Comparison of ENCODE assay signal across 16 cellular contexts in the genomic region with DNA sequence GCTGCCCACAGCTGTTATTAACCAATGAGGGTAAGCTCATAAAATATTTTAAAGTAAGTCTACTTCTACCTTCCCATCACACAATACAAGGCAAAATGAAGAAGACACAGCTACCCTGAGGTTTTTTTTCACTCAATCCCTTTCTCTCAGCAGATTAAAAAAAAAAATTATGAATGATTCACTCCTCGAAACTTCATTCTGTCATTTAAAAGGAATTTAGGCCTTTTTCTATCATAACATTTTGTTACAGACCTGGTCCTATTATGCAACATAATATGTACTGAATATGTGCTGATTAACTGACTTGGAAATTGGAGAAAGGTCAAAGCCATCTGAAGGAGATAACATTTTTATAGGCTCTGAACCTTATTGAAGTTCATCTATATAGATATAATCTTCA. TPM values are rescaled to one million over a fixed set of nuclear protein-coding genes. Genes with fewer than 3 reads are reported as not detected.
DNase-seq lines count a peak whose midpoint lies in the region; ATAC-seq and TF ChIP-seq lines count a peak whose summit lies in the region.
"Had no signal": no experiment of that assay in that cellular context is flagged by ENCODE, and none has a peak within 500 bp of the region (broad histone marks: within the 10 kb centered on the region; RNA-seq: fewer than 3 reads in every experiment).

No MANE protein-coding gene starts in this region.

- peak overlapping the region; percentile 68 for H3K9ac ChIP-seq in PC-3 (ENCODE audit: low read length)
- H3K9ac ChIP-seq in endodermal cell (ENCODE audit: extremely low read depth, low read length, poor library complexity, severe bottlenecking): no peak overlapping the region
- H3K9ac ChIP-seq in neural cell (ENCODE audit: low read length): no peak overlapping the region

- BruUV-seq in Calu3 (replicated peaks; lab: Mats Ljungman, UMichigan) (no TSS peak), PC-3 (replicated peaks; lab: Mats Ljungman, UMichigan) (no TSS peak)

- CTCF ChIA-PET in Calu3 (lab: Charles Lee): interaction anchor here (0.6 to 0.8 kb wide), 2 partner anchors 21 to 28 kb away, joined by 3 read pairs; no protein-coding TSS in a partner anchor
- CTCF ChIA-PET in PC-3 (lab: Charles Lee): no interaction called here

- H3K27me3 Mint-ChIP-seq in Calu3 (ENCODE audit: unreplicated experiment) (no peaks in the 10 kb centered on the region), endodermal cell (ENCODE audit: insufficient read depth) (peaks cover 20% of the 10 kb centered on the region)
- no peaks in the 10 kb centered on the region for H3K27me3 Mint-ChIP-seq in activated T-helper 2 cell treated with anti-CD3 and anti-CD28 coated beads, Interferon-gamma antibody, Interleukin-2, Interleukin-4, amounts not matched to agents 10 μg/mL and 5 μg/mL and 100 μg/mL, durations not matched to agents 14 hours and 24 hours and 36 hours (ENCODE audit: low read depth)
- H3K27me3 Mint-ChIP-seq: CD8-positive, alpha-beta memory T cell; stimulated activated naive B cell treated with anti-CD40 and anti-IgM and Interleukin-4, amounts not matched to agents 10 μg/mL and 1 μg/mL and 100 μg/mL, for 72 hours had no signal

- TF ChIP-seq RAD21 in neural cell (conservative IDR thresholded peaks at IDR 0.05): no peak

- H3K4me1 ChIP-seq in PC-3 (ENCODE audit: insufficient read depth, low read length): peaks cover 45% of the 10 kb centered on the region
- peaks cover 9% of the 10 kb centered on the region for H3K4me1 ChIP-seq in endodermal cell (ENCODE audit: control insufficient read depth, insufficient read depth, low read length)

- TF ChIP-seq EP300 in neural cell (conservative IDR thresholded peaks at IDR 0.05; ENCODE audit: poor library complexity, severe bottlenecking): no peak

- H3K9me2 ChIP-seq in PC-3 (replicated peaks; ENCODE audit: low read length) (no peaks in the 10 kb centered on the region), neural cell (ENCODE audit: insufficient read depth, low read length) (no peaks in the 10 kb centered on the region)

- H3K36me3 Mint-ChIP-seq in Calu3 (ENCODE audit: insufficient read depth, unreplicated experiment) (no peaks in the 10 kb centered on the region), endodermal cell (ENCODE audit: low read depth) (no peaks in the 10 kb centered on the region)
- no peaks in the 10 kb centered on the region for H3K36me3 Mint-ChIP-seq in activated T-helper 2 cell treated with anti-CD3 and anti-CD28 coated beads, Interferon-gamma antibody, Interleukin-2, Interleukin-4, amounts not matched to agents 10 μg/mL and 5 μg/mL and 100 μg/mL, durations not matched to agents 14 hours and 24 hours and 36 hours (ENCODE audit: low read depth)
- H3K36me3 Mint-ChIP-seq: CD8-positive, alpha-beta memory T cell; stimulated activated naive B cell treated with anti-CD40 and anti-IgM and Interleukin-4, amounts not matched to agents 10 μg/mL and 1 μg/mL and 100 μg/mL, for 72 hours had no signal

- POLR2A ChIA-PET in PC-3 (lab: Charles Lee; ENCODE audit: unreplicated experiment): no interaction called here

- H3K27ac Mint-ChIP-seq in Calu3 (ENCODE audit: unreplicated experiment): peak overlapping the region; percentile 46
- H3K27ac Mint-ChIP-seq in endodermal cell: peak overlapping the region; percentile 65
- no peak overlapping the region for H3K27ac Mint-ChIP-seq in activated T-helper 2 cell treated with anti-CD3 and anti-CD28 coated beads, Interferon-gamma antibody, Interleukin-2, Interleukin-4, amounts not matched to agents 10 μg/mL and 5 μg/mL and 100 μg/mL, durations not matched to agents 14 hours and 24 hours and 36 hours
- H3K27ac Mint-ChIP-seq: CD8-positive, alpha-beta memory T cell; stimulated activated naive B cell treated with anti-CD40 and anti-IgM and Interleukin-4, amounts not matched to agents 10 μg/mL and 1 μg/mL and 100 μg/mL, for 72 hours had no signal

- H2AFZ ChIP-seq in PC-3 (ENCODE audit: low read length) (no peak overlapping the region), neural cell (ENCODE audit: low read depth, low read length) (no peak overlapping the region)

- H3K27ac ChIP-seq in PC-3 (ENCODE audit: low read length) (peak overlapping the region; percentile 86), endodermal cell (ENCODE audit: low read depth, low read length) (peak overlapping the region; percentile 85), neural cell (ENCODE audit: low read length) (peak overlapping the region; percentile 83)

- H3F3A ChIP-seq in PC-3 (ENCODE audit: low read length, unreplicated experiment): no peaks in the 10 kb centered on the region
- peaks cover 13% of the 10 kb centered on the region for H3F3A ChIP-seq in neural cell (ENCODE audit: insufficient read depth, low read length, poor library complexity, severe bottlenecking)

- intact Hi-C loops in Calu3 (cut with micrococcal nuclease; ENCODE audit: unreplicated experiment): loop anchor here (5.0 kb wide), 1 partner anchor 576 kb away; no protein-coding TSS in a partner anchor
- intact Hi-C loops in PC-3 (cut with micrococcal nuclease): loop anchor here (10.0 kb wide), 1 partner anchor 323 kb away; no protein-coding TSS in a partner anchor
- intact Hi-C loops in activated T-helper 2 cell treated with anti-CD3 and anti-CD28 coated beads, Interferon-gamma antibody, Interleukin-2, Interleukin-4, amounts not matched to agents 10 μg/mL and 5 μg/mL and 100 μg/mL, durations not matched to agents 14 hours and 24 hours and 36 hours (cut with micrococcal nuclease): no loop called here

- H3K9me3 ChIP-seq in PC-3 (ENCODE audit: low read length) (no peaks in the 10 kb centered on the region), endodermal cell (ENCODE audit: control insufficient read depth, low read length) (peaks cover 8% of the 10 kb centered on the region), neural cell (ENCODE audit: low read length) (no peaks in the 10 kb centered on the region)
- H3K9me3 ChIP-seq: HAP-1 had no signal

- H3K4me2 ChIP-seq in PC-3 (ENCODE audit: low read length): peak overlapping the region; percentile 17
- peak overlapping the region; percentile 86 for H3K4me2 ChIP-seq in neural cell (ENCODE audit: low read length)

- ATAC-seq in PC-3: peak; percentile 19; the same call in 1 of the 2 replicates
- ATAC-seq: stimulated activated naive B cell treated with anti-CD40 and anti-IgM and Interleukin-4, amounts not matched to agents 10 μg/mL and 1 μg/mL and 100 μg/mL, for 72 hours had no signal

- peaks cover 47% of the 10 kb centered on the region for H3K4me1 Mint-ChIP-seq in Calu3 (ENCODE audit: low read depth, unreplicated experiment)
- H3K4me1 Mint-ChIP-seq in endodermal cell: peaks cover 60% of the 10 kb centered on the region
- H3K4me1 Mint-ChIP-seq in activated T-helper 2 cell treated with anti-CD3 and anti-CD28 coated beads, Interferon-gamma antibody, Interleukin-2, Interleukin-4, amounts not matched to agents 10 μg/mL and 5 μg/mL and 100 μg/mL, durations not matched to agents 14 hours and 24 hours and 36 hours (ENCODE audit: low read depth): no peaks in the 10 kb centered on the region
- H3K4me1 Mint-ChIP-seq: CD8-positive, alpha-beta memory T cell; stimulated activated naive B cell treated with anti-CD40 and anti-IgM and Interleukin-4, amounts not matched to agents 10 μg/mL and 1 μg/mL and 100 μg/mL, for 72 hours had no signal

- H3K9me3 Mint-ChIP-seq in Calu3 (ENCODE audit: low read depth, unreplicated experiment) (peaks cover 5% of the 10 kb centered on the region), endodermal cell (peaks cover 1% of the 10 kb centered on the region)
- H3K9me3 Mint-ChIP-seq in activated T-helper 2 cell treated with anti-CD3 and anti-CD28 coated beads, Interferon-gamma antibody, Interleukin-2, Interleukin-4, amounts not matched to agents 10 μg/mL and 5 μg/mL and 100 μg/mL, durations not matched to agents 14 hours and 24 hours and 36 hours: no peaks in the 10 kb centered on the region
- H3K9me3 Mint-ChIP-seq: stimulated activated naive B cell treated with anti-CD40 and anti-IgM and Interleukin-4, amounts not matched to agents 10 μg/mL and 1 μg/mL and 100 μg/mL, for 72 hours had no signal

- DNase-seq in Calu3 (no peak), PC-3 (peak; percentile 87), endodermal cell (no peak), D341Med (ENCODE audit: low spot score) (no peak), DMS 273 (lab: John Stamatoyannopoulos, UW; ENCODE audit: unreplicated experiment) (no peak), activated gamma-delta T cell (lab: John Stamatoyannopoulos, UW) (no peak)
- no peak for DNase-seq in activated T-helper 2 cell treated with anti-CD3 and anti-CD28 coated beads, Interferon-gamma antibody, Interleukin-2, Interleukin-4, amounts not matched to agents 10 μg/mL and 5 μg/mL and 100 μg/mL, durations not matched to agents 14 hours and 24 hours and 36 hours (ENCODE audit: low spot score)
- DNase-seq: CD8-positive, alpha-beta memory T cell; NCI-H446 treated with DMSO at 0.1 percent for 48 hours; Right ventricle myocardium superior; stimulated activated CD4-positive, alpha-beta T cell treated with anti-CD3 and anti-CD28 coated beads, Interleukin-1b, Interleukin-23, amount 100 ng/mL, for 48 hours; stimulated activated naive B cell treated with anti-CD40 and anti-IgM and Interleukin-4, amounts not matched to agents 10 μg/mL and 1 μg/mL and 100 μg/mL, for 72 hours had no signal

- H3K27me3 ChIP-seq in PC-3 (ENCODE audit: low read length): no peaks in the 10 kb centered on the region
- no peaks in the 10 kb centered on the region for H3K27me3 ChIP-seq in endodermal cell (ENCODE audit: control insufficient read depth, insufficient read depth, low read length, poor library complexity, severe bottlenecking)
- H3K27me3 ChIP-seq in neural cell (ENCODE audit: insufficient read depth, low read depth, low read length): no peaks in the 10 kb centered on the region

- TF ChIP-seq CTCF in Calu3 (IDR thresholded peaks at IDR 0.05; ENCODE audit: unreplicated experiment): no peak
- TF ChIP-seq CTCF in PC-3 (conservative IDR thresholded peaks at IDR 0.05; ENCODE audit: low read depth, low read length): no peak
- no peak for TF ChIP-seq CTCF in endodermal cell (conservative IDR thresholded peaks at IDR 0.05)
- no peak for TF ChIP-seq CTCF in neural cell (IDR thresholded peaks at IDR 0.05; ENCODE audit: poor library complexity, severe bottlenecking)

- H3K79me2 ChIP-seq in PC-3 (ENCODE audit: low read length): no peaks in the 10 kb centered on the region
- H3K79me2 ChIP-seq in neural cell (replicated peaks; ENCODE audit: insufficient read depth, low read length): no peaks in the 10 kb centered on the region

- H3K4me3 Mint-ChIP-seq in Calu3 (ENCODE audit: low read depth, unreplicated experiment) (no peak overlapping the region), endodermal cell (no peak overlapping the region)
- no peak overlapping the region for H3K4me3 Mint-ChIP-seq in activated T-helper 2 cell treated with anti-CD3 and anti-CD28 coated beads, Interferon-gamma antibody, Interleukin-2, Interleukin-4, amounts not matched to agents 10 μg/mL and 5 μg/mL and 100 μg/mL, durations not matched to agents 14 hours and 24 hours and 36 hours (ENCODE audit: low read depth)
- H3K4me3 Mint-ChIP-seq: CD8-positive, alpha-beta memory T cell; stimulated activated naive B cell treated with anti-CD40 and anti-IgM and Interleukin-4, amounts not matched to agents 10 μg/mL and 1 μg/mL and 100 μg/mL, for 72 hours had no signal

- H4K20me1 ChIP-seq in PC-3 (ENCODE audit: low read length): no peaks in the 10 kb centered on the region
- H4K20me1 ChIP-seq in neural cell (ENCODE audit: insufficient read depth): no peaks in the 10 kb centered on the region

- no peaks in the 10 kb centered on the region for H3K36me3 ChIP-seq in PC-3 (ENCODE audit: low read depth, low read length)
- H3K36me3 ChIP-seq in endodermal cell (ENCODE audit: control insufficient read depth, insufficient read depth, low read length): no peaks in the 10 kb centered on the region
- H3K36me3 ChIP-seq in neural cell (ENCODE audit: insufficient read depth, low read length): no peaks in the 10 kb centered on the region
- H3K36me3 ChIP-seq: HAP-1 had no signal

- no peak overlapping the region for H3K4me3 ChIP-seq in PC-3 (ENCODE audit: low read length)
- H3K4me3 ChIP-seq in endodermal cell (ENCODE audit: low read length): no peak overlapping the region
- H3K4me3 ChIP-seq in neural cell (ENCODE audit: low read length): peak overlapping the region; percentile 51
- H3K4me3 ChIP-seq: HAP-1 had no signal

- WGBS in endodermal cell (ENCODE audit: insufficient coverage in 1 of 2, insufficient read length in 1 of 2), 2 experiments: 100% methylated on average over 1 of the region's 1 CpG; no CpG with 5 or more reads in 1 of the 2 experiments

RNA-seq across cellular contexts. Expression of a gene that starts 45.5 kb away (rescaled TPM):
- not detected in 2 replicates for total RNA-seq in Calu3 (2022)
- total RNA-seq in PC-3 (2014; rRNA removed): not detected in 2 replicates
- total RNA-seq in endodermal cell: not detected
- polyA plus RNA-seq in endodermal cell (2013, experiment 1 of 2): 0.25 TPM
- not detected for polyA plus RNA-seq in endodermal cell (2013, experiment 2 of 2)
- polyA plus RNA-seq in neural cell: not detected in 2 replicates
- polyA minus RNA-seq in neural cell: not detected in 2 replicates
- not detected in 2 replicates for total RNA-seq in activated T-helper 2 cell treated with anti-CD3 and anti-CD28 coated beads, Interferon-gamma antibody, Interleukin-2, Interleukin-4, amounts not matched to agents 10 μg/mL and 5 μg/mL and 100 μg/mL, durations not matched to agents 14 hours and 24 hours and 36 hours
- total RNA-seq: CD8-positive, alpha-beta memory T cell; neural crest cell; Right ventricle myocardium superior had no signal
- polyA plus RNA-seq: keratinocyte had no signal
